In genomic region chr6:170006524-170007467, GRCh38 we compare ENCODE assay signal across 11 cellular contexts.
DNase-seq lines count a peak whose midpoint lies in the region; ATAC-seq lines count a peak whose summit lies in the region.
"Had no signal": no experiment of that assay in that cellular context is flagged by ENCODE, and none has a peak within 500 bp of the region (broad histone marks: within the 10 kb centered on the region; RNA-seq: fewer than 3 reads in every experiment).

No MANE protein-coding gene starts in this region.

- peaks cover 2% of the 10 kb centered on the region for H3K9me3 ChIP-seq in iPS DF 6.9 (ENCODE audit: control insufficient read depth, insufficient read depth, low read length)
- H3K9me3 ChIP-seq: thoracic aorta had no signal

- H3K27me3 ChIP-seq in iPS DF 6.9 (ENCODE audit: control insufficient read depth, insufficient read depth, low read length), result no peaks in the 10 kb centered on the region

- peaks cover 13% of the 10 kb centered on the region for H3K4me1 ChIP-seq in iPS DF 6.9 (ENCODE audit: control insufficient read depth, insufficient read depth, low read length)

- DNase-seq in NCI-H1105 (lab: John Stamatoyannopoulos, UW) (peak; percentile 91), NCI-H69 (lab: John Stamatoyannopoulos, UW) (peak; percentile 99), iPS DF 6.9 (ENCODE audit: low read depth, low spot score) (peak; percentile 85), pons (ENCODE audit: low spot score) (peak; percentile 4), middle frontal gyrus (ENCODE audit: extremely low spot score, low spot score) (no peak), left colon (no peak)
- no peak for DNase-seq in activated CD4-positive, alpha-beta T cell treated with anti-CD3 and anti-CD28 coated beads, Interleukin-2, amount 50 U/mL, for 4 hours
- DNase-seq: esophagus squamous epithelium, immature natural killer cell had no signal

- no peaks in the 10 kb centered on the region for H3K36me3 ChIP-seq in iPS DF 6.9 (ENCODE audit: control insufficient read depth, insufficient read depth, low read length)
- H3K36me3 ChIP-seq: esophagus squamous epithelium, thoracic aorta had no signal

- no CpG with 5 or more reads among the region's 22 CpGs for WGBS in iPS DF 6.9 (ENCODE audit: insufficient coverage, insufficient read length)

- intact Hi-C loops in left colon (cut with DNase I, micrococcal nuclease), result no loop called here

- no peak for ATAC-seq in HG02870 (IDR thresholded peaks at IDR 0.05; ENCODE audit: unreplicated experiment)
- ATAC-seq in left colon, result no peak

- no peak overlapping the region for H3K27ac ChIP-seq in iPS DF 6.9 (ENCODE audit: low read length)
- H3K27ac ChIP-seq: esophagus squamous epithelium, thoracic aorta had no signal

- no peak overlapping the region for H3K4me3 ChIP-seq in iPS DF 6.9 (ENCODE audit: low read length)
- H3K4me3 ChIP-seq: esophagus squamous epithelium, thoracic aorta had no signal

Comparison
In these comparisons a context has a peak if more than half of its experiments do, and no peak if none do; other contexts are left out.
1. DNase-seq: peak in NCI-H1105 (single experiment), NCI-H69 (single experiment), iPS DF 6.9 (single experiment) and pons (single experiment); none in activated CD4-positive, alpha-beta T cell treated with anti-CD3 and anti-CD28 coated beads, Interleukin-2, amount 50 U/mL, for 4 hours (0 of 2), middle frontal gyrus (single experiment) and left colon (0 of 2).